10 cellular contexts compared by ENCODE assay signal in genomic region chr2:1887915-1888314, GRCh38.
DNase-seq lines count a peak whose midpoint lies in the region; TF ChIP-seq lines count a peak whose summit lies in the region.
"Had no signal": no experiment of that assay in that cellular context is flagged by ENCODE, and none has a peak within 500 bp of the region (broad histone marks: within the 10 kb centered on the region; RNA-seq: fewer than 3 reads in every experiment).

No MANE protein-coding gene starts in this region.

- H3K27me3 Mint-ChIP-seq in brain (no peaks in the 10 kb centered on the region), nephron (ENCODE audit: low read depth) (peaks cover 12% of the 10 kb centered on the region), mesothelial cell of epicardium (ENCODE audit: low read depth) (peaks cover 20% of the 10 kb centered on the region)

- H3K4me1 Mint-ChIP-seq in brain (peaks cover 35% of the 10 kb centered on the region), nephron (peaks cover 4% of the 10 kb centered on the region), mesothelial cell of epicardium (peaks cover 9% of the 10 kb centered on the region)
- H3K4me1 Mint-ChIP-seq: activated naive CD8-positive, alpha-beta T cell treated with anti-CD3 and anti-CD28 coated beads, Interleukin-2, amount 10 ng/mL, durations not matched to agents 7 days and 5 days; natural killer cell had no signal

- no peak overlapping the region for H2AFZ ChIP-seq in Loucy (ENCODE audit: low read length)

- H3K36me3 ChIP-seq in Loucy (ENCODE audit: insufficient read depth, low read length), result no peaks in the 10 kb centered on the region

- H3K27me3 ChIP-seq in Loucy (ENCODE audit: insufficient read depth, low read length, poor library complexity, severe bottlenecking), result no peaks in the 10 kb centered on the region

- no peaks in the 10 kb centered on the region for H3K9me2 ChIP-seq in Loucy (replicated peaks; ENCODE audit: low read depth, low read length)

- H3K27ac Mint-ChIP-seq in brain (no peak overlapping the region), nephron (peak overlapping the region in 1 of 3 experiments; percentile 56), mesothelial cell of epicardium (no peak overlapping the region)
- H3K27ac Mint-ChIP-seq: activated naive CD8-positive, alpha-beta T cell treated with anti-CD3 and anti-CD28 coated beads, Interleukin-2, amount 10 ng/mL, durations not matched to agents 7 days and 5 days; natural killer cell had no signal

- DNase-seq in GM10266 (ENCODE audit: extremely low spot score) (no peak), Ammon's horn (ENCODE audit: low spot score) (no peak), OCI-M2 (lab: John Stamatoyannopoulos, UW; ENCODE audit: unreplicated experiment) (no peak), mesothelial cell of epicardium (ENCODE audit: low spot score in 2 of 2, unreplicated experiment in 2 of 2) (no peak)
- DNase-seq: activated naive CD8-positive, alpha-beta T cell treated with anti-CD3 and anti-CD28 coated beads, Interleukin-2, amount 10 ng/mL, durations not matched to agents 7 days and 5 days; GOT3; natural killer cell had no signal

- H3K36me3 Mint-ChIP-seq in brain, result peaks cover 55% of the 10 kb centered on the region
- no peaks in the 10 kb centered on the region for H3K36me3 Mint-ChIP-seq in nephron (ENCODE audit: low read depth)
- no peaks in the 10 kb centered on the region for H3K36me3 Mint-ChIP-seq in mesothelial cell of epicardium
- H3K36me3 Mint-ChIP-seq: activated naive CD8-positive, alpha-beta T cell treated with anti-CD3 and anti-CD28 coated beads, Interleukin-2, amount 10 ng/mL, durations not matched to agents 7 days and 5 days; natural killer cell had no signal

- H3K4me3 Mint-ChIP-seq in brain, result no peak overlapping the region
- H3K4me3 Mint-ChIP-seq in nephron, result no peak overlapping the region
- H3K4me3 Mint-ChIP-seq in mesothelial cell of epicardium, result no peak overlapping the region
- H3K4me3 Mint-ChIP-seq: activated naive CD8-positive, alpha-beta T cell treated with anti-CD3 and anti-CD28 coated beads, Interleukin-2, amount 10 ng/mL, durations not matched to agents 7 days and 5 days; natural killer cell had no signal

- H3K79me2 ChIP-seq in Loucy (ENCODE audit: insufficient read depth, low read length), result no peaks in the 10 kb centered on the region

- H3K9me3 Mint-ChIP-seq in brain, result peaks cover 0 to 9% (median 0%) of the 10 kb centered on the region in 5 experiments
- H3K9me3 Mint-ChIP-seq in nephron, result no peaks in the 10 kb centered on the region
- no peaks in the 10 kb centered on the region for H3K9me3 Mint-ChIP-seq in mesothelial cell of epicardium
- H3K9me3 Mint-ChIP-seq: activated naive CD8-positive, alpha-beta T cell treated with anti-CD3 and anti-CD28 coated beads, Interleukin-2, amount 10 ng/mL, durations not matched to agents 7 days and 5 days; natural killer cell had no signal

- H3K9ac ChIP-seq in Loucy (ENCODE audit: low read depth, low read length, poor library complexity, severe bottlenecking), result no peak overlapping the region

- no peak overlapping the region for H3K4me3 ChIP-seq in Loucy (ENCODE audit: low read length, poor library complexity, severe bottlenecking)

- TF ChIP-seq CTCF in GM10266 (IDR thresholded peaks at IDR 0.05; ENCODE audit: control insufficient read depth, insufficient read depth, low read depth, missing control alignments) (peak; percentile 4), Loucy (conservative IDR thresholded peaks at IDR 0.05; ENCODE audit: low read length) (peak; percentile 62), brain (conservative IDR thresholded peaks at IDR 0.05) (peak; percentile 17 to 36), nephron (IDR thresholded peaks at IDR 0.05; ENCODE audit: unreplicated experiment in 3 of 3) (peak; percentile 33 to 45 (median 43)), mesothelial cell of epicardium (IDR thresholded peaks at IDR 0.05; ENCODE audit: unreplicated experiment) (no peak)

- no peaks in the 10 kb centered on the region for H3F3A ChIP-seq in Loucy (ENCODE audit: low read depth)

- H4K20me1 ChIP-seq in Loucy (ENCODE audit: insufficient read depth, low read length, poor library complexity, severe bottlenecking), result no peaks in the 10 kb centered on the region

- no peaks in the 10 kb centered on the region for H3K4me1 ChIP-seq in Loucy (ENCODE audit: insufficient read depth, low read length, poor library complexity, severe bottlenecking)

- no peaks in the 10 kb centered on the region for H3K9me3 ChIP-seq in Loucy (ENCODE audit: insufficient read depth, low read depth, low read length)

- H3K4me2 ChIP-seq in Loucy (ENCODE audit: low read depth, low read length, poor library complexity, severe bottlenecking), result no peak overlapping the region
